In the genomic region with DNA sequence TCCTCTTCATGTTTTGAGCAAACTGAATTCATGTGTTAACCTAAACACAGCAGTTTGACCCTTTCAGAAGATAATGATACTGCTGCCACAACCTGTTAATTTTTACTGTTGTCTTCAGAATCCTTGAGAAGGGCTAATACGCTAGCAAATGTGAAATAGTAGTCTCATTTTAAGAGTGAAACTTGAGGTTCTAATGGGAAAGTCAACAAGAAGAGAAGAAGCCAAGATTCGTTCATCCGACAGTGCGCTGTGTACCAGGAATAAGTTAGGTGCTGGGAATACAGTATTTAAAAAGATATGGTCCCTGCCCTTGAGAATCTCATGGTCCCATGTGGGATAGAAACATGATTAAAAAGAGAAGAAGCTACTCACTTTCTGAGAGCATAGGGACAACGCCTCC, we compare ENCODE assay signal across 23 cellular contexts.
"Had no signal": no experiment of that assay in that cellular context is flagged by ENCODE, and none has a peak within 500 bp of the region (broad histone marks: within the 10 kb centered on the region; RNA-seq: fewer than 3 reads in every experiment).

No MANE protein-coding gene starts in this region.

- H3K4me1 Mint-ChIP-seq: endodermal cell, immature natural killer cell, T-helper 17 cell had no signal

- ATAC-seq: activated naive CD4-positive, alpha-beta T cell treated with anti-CD3 and anti-CD28 coated beads, Interleukin-2, amount 50 U/mL, for 72 hours; left ventricle myocardium superior; right cardiac atrium; stimulated activated naive CD8-positive, alpha-beta T cell treated with anti-CD3 and anti-CD28 coated beads, Interleukin-15, amount 100 ng/mL, for 72 hours; T-helper 17 cell had no signal

- H3K9me3 ChIP-seq: prostate gland had no signal

- H3K4me1 ChIP-seq: foreskin keratinocyte, prostate gland had no signal

- H3K4me3 ChIP-seq: dorsolateral prefrontal cortex, prostate gland, skin epidermis had no signal

- H3K27ac Mint-ChIP-seq: endodermal cell, immature natural killer cell, T-helper 17 cell had no signal

- H3K36me3 ChIP-seq: prostate gland had no signal

- H3K4me3 Mint-ChIP-seq: endodermal cell; immature natural killer cell; neural crest cell; stimulated activated naive CD8-positive, alpha-beta T cell treated with anti-CD3 and anti-CD28 coated beads, Interleukin-15, amount 100 ng/mL, for 72 hours; T-helper 17 cell had no signal

- H3K27ac ChIP-seq: epithelial cell of prostate, foreskin keratinocyte, prostate gland, skin epidermis, VCaP had no signal

- DNase-seq: activated CD4-positive, CD25-positive, alpha-beta regulatory T cell treated with anti-CD3 and anti-CD28 coated beads, Interleukin-2, amount 50 U/mL, for 72 hours; activated CD8-positive, alpha-beta memory T cell treated with anti-CD3 and anti-CD28 coated beads for 24 hours; activated gamma-delta T cell treated with Interleukin-2 at 50 U/mL for 16 hours; dorsolateral prefrontal cortex; endodermal cell; head of caudate nucleus; immature natural killer cell; kidney glomerular epithelial cell; left ventricle myocardium superior; right cardiac atrium; stimulated activated CD4-positive, alpha-beta T cell treated with anti-CD3 and anti-CD28 coated beads, Interleukin-15, amount 100 ng/mL, for 24 hours; stimulated activated CD4-positive, alpha-beta T cell treated with anti-CD3 and anti-CD28 coated beads, Interleukin-2, amount 100 ng/mL, for 48 hours; stimulated activated naive CD8-positive, alpha-beta T cell treated with anti-CD3 and anti-CD28 coated beads, Interleukin-15, amount 100 ng/mL, for 72 hours; T-helper 17 cell; trophoblast cell had no signal

- H3K36me3 Mint-ChIP-seq: immature natural killer cell had no signal

- H3K9me3 Mint-ChIP-seq: endodermal cell had no signal

- H3K27me3 ChIP-seq: dorsolateral prefrontal cortex, foreskin keratinocyte had no signal

- FAIRE-seq: colon had no signal
